13 cellular contexts compared by ENCODE assay signal in genomic region chr1:10386761-10387482, GRCh38. TPM values are rescaled to one million over a fixed set of nuclear protein-coding genes. Genes with fewer than 3 reads are reported as not detected.
DNase-seq lines count a peak whose midpoint lies in the region; ATAC-seq and TF ChIP-seq lines count a peak whose summit lies in the region.
"Had no signal": no experiment of that assay in that cellular context is flagged by ENCODE, and none has a peak within 500 bp of the region (broad histone marks: within the 10 kb centered on the region; RNA-seq: fewer than 3 reads in every experiment).

No MANE protein-coding gene starts in this region.

- 93 to 94% methylated on average over 10 of the region's 10 CpGs for WGBS in heart right ventricle, 2 donors
- WGBS in esophagus squamous epithelium, 2 donors, result 47 to 58% methylated on average over 10 of the region's 10 CpGs
- 89 to 93% (median 89%) methylated on average over 9 to 10 of the region's 10 CpGs for WGBS in psoas muscle, 3 donors
- 90% methylated on average over 10 of the region's 10 CpGs for WGBS in urinary bladder

- H3K27ac ChIP-seq in heart right ventricle (peak overlapping the region in 8 of 10 donors; percentile 5 to 82 (median 56)), esophagus squamous epithelium (peak overlapping the region; percentile 83 to 90 (median 88)), psoas muscle (peak overlapping the region; percentile 58), urinary bladder (ENCODE audit: low read depth) (peak overlapping the region; percentile 28)
- H3K27ac ChIP-seq: VCaP had no signal

- ATAC-seq in heart right ventricle, result no peak
- ATAC-seq in left ventricle myocardium superior, result no peak
- ATAC-seq in psoas muscle, result no peak
- no peak for ATAC-seq in HG03439 (IDR thresholded peaks at IDR 0.05; ENCODE audit: unreplicated experiment)

- H3K9me3 ChIP-seq in heart right ventricle (no peaks in the 10 kb centered on the region), esophagus squamous epithelium (no peaks in the 10 kb centered on the region), psoas muscle (no peaks in the 10 kb centered on the region)

- H3K27me3 ChIP-seq in heart right ventricle (no peaks in the 10 kb centered on the region), esophagus squamous epithelium (no peaks in the 10 kb centered on the region), psoas muscle (ENCODE audit: insufficient read depth in 3 of 3, low read length in 2 of 3) (no peaks in the 10 kb centered on the region)

- intact Hi-C loops in heart right ventricle (cut with DNase I), result no loop called here
- intact Hi-C loops in left ventricle myocardium superior (cut with micrococcal nuclease), result no loop called here
- intact Hi-C loops in esophagus squamous epithelium (cut with DNase I), result no loop called here
- intact Hi-C loops in psoas muscle (cut with DNase I), result no loop called here

- DNase-seq in heart right ventricle, result no peak
- no peak for DNase-seq in left ventricle myocardium superior
- DNase-seq in esophagus squamous epithelium (lab: John Stamatoyannopoulos, UW), result no peak
- no peak for DNase-seq in psoas muscle
- DNase-seq in COLO668 (lab: John Stamatoyannopoulos, UW; ENCODE audit: unreplicated experiment), result no peak
- no peak for DNase-seq in NCI-H774 (lab: John Stamatoyannopoulos, UW)
- DNase-seq: ACHN; activated naive CD4-positive, alpha-beta T cell treated with anti-CD3 and anti-CD28 coated beads, Interleukin-2, amount 50 U/mL, for 16 hours; central memory CD4-positive, alpha-beta T cell; MV-4-11 had no signal

- TF ChIP-seq CTCF in heart right ventricle (IDR thresholded peaks at IDR 0.05), result no peak
- TF ChIP-seq CTCF in esophagus squamous epithelium (IDR thresholded peaks at IDR 0.05), result no peak
- TF ChIP-seq CTCF in psoas muscle (IDR thresholded peaks at IDR 0.05), result no peak

- TF ChIP-seq POLR2A in esophagus squamous epithelium (IDR thresholded peaks at IDR 0.05), result no peak

- peaks cover 0 to 39% (median 14%) of the 10 kb centered on the region in 9 donors for H3K4me1 ChIP-seq in heart right ventricle
- peaks cover 20 to 67% (median 37%) of the 10 kb centered on the region in 3 donors for H3K4me1 ChIP-seq in esophagus squamous epithelium
- peaks cover 8% of the 10 kb centered on the region for H3K4me1 ChIP-seq in psoas muscle
- no peaks in the 10 kb centered on the region for H3K4me1 ChIP-seq in urinary bladder (ENCODE audit: insufficient read depth)

- H3K4me3 ChIP-seq in heart right ventricle (peak overlapping the region in 1 of 10 donors; percentile 14), esophagus squamous epithelium (no peak overlapping the region), psoas muscle (no peak overlapping the region), urinary bladder (ENCODE audit: low read depth, low read length) (no peak overlapping the region)

- H3K36me3 ChIP-seq in heart right ventricle (peaks cover 0 to 5% (median 0%) of the 10 kb centered on the region in 9 donors), esophagus squamous epithelium (peaks cover 0 to 5% (median 0%) of the 10 kb centered on the region in 3 donors), psoas muscle (ENCODE audit: insufficient read depth in 1 of 2, low read depth in 1 of 2) (peaks cover 0 to 5% of the 10 kb centered on the region in 2 donors), urinary bladder (ENCODE audit: insufficient read depth) (no peaks in the 10 kb centered on the region)

RNA-seq across cellular contexts. Expression of gene PGD, which starts 11.9 kb away (rescaled TPM):
- total RNA-seq in heart right ventricle (10 to 100 TPM; 28.3 to 60.9 (median 32.9) TPM), left ventricle myocardium superior (37.9 TPM), esophagus squamous epithelium (1,000 to 10,000 TPM in 1 of 4 donors, 100 to 1,000 TPM in 3; 396 to 1,138 (median 704) TPM), psoas muscle (10 to 100 TPM; 25.1 to 39.2 (median 28.4) TPM), urinary bladder (19.5 TPM)
- polyA plus RNA-seq in heart right ventricle (10 to 100 TPM; 14.3 to 28.0 TPM), psoas muscle (10 to 100 TPM; 24.9 to 33.1 (median 29.5) TPM), urinary bladder (65.3 TPM)

RNA-seq across cellular contexts. Expression of gene CENPS, which starts 43.3 kb away (rescaled TPM):
- total RNA-seq in heart right ventricle (10 to 100 TPM in 4 of 10 donors, 1 to 10 TPM in 6; 4.9 to 10.7 (median 9.4) TPM), left ventricle myocardium superior (5.5 TPM), esophagus squamous epithelium (10 to 100 TPM in 1 of 4 donors, 1 to 10 TPM in 3; 5.6 to 15.7 (median 6.1) TPM), psoas muscle (1 to 10 TPM; 2.2 to 7.6 (median 6.6) TPM), urinary bladder (6.1 TPM)
- polyA plus RNA-seq in heart right ventricle (1 to 10 TPM; 7.2 to 9.4 TPM), psoas muscle (10 to 100 TPM in 1 of 3 donors, 1 to 10 TPM in 2; 7.5 to 31.4 (median 7.5) TPM), urinary bladder (13.8 TPM)

Comparison
In these comparisons a context has a peak if more than half of its experiments do, and no peak if none do; other contexts are left out.
1. H3K27ac ChIP-seq: peak in every context shown above with its lines; median percentile 88 in esophagus squamous epithelium; 58 in psoas muscle; 56 in heart right ventricle; 28 in urinary bladder.
2. RNA of gene PGD, which starts 11.9 kb away (total RNA-seq): 396 to 1,138 TPM in esophagus squamous epithelium; 37.9 TPM in left ventricle myocardium superior (single experiment), 28.3 to 60.9 TPM in heart right ventricle, 25.1 to 39.2 TPM in psoas muscle and 19.5 TPM in urinary bladder (single experiment); every median in the first group is over 4 times any median in the second.